ENCODE assay signal across 13 cellular contexts in the genomic region with DNA sequence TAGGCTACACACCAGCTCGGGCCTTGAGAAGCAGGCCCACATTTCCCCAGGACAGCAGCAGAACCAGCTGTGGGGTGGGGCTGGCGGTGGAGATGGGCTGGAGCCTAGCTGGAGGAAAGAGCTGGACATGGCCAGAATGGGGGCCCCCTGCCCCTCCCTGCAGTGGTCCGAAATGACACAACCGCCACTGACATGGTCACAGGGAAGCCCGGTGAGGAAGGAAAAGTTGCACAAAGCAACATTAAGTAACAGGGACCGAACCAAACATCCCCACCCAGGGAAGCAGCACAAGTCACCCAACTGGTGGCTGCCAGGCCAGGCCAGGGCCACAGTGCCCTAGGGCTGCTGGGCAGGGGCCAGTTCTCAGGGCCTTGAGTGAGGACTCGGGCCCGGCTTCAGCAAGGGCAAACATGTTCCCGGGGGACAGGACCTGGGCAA. TPM values are rescaled to one million over a fixed set of nuclear protein-coding genes. Genes with fewer than 3 reads are reported as not detected.
DNase-seq lines count a peak whose midpoint lies in the region; ATAC-seq and TF ChIP-seq lines count a peak whose summit lies in the region.
"Had no signal": no experiment of that assay in that cellular context is flagged by ENCODE, and none has a peak within 500 bp of the region (broad histone marks: within the 10 kb centered on the region; RNA-seq: fewer than 3 reads in every experiment).

No MANE protein-coding gene starts in this region.

- TF ChIP-seq EP300 in esophagus muscularis mucosa (IDR thresholded peaks at IDR 0.05) (no peak), stomach (IDR thresholded peaks at IDR 0.05) (no peak)

- DNase-seq in Panc1 (ENCODE audit: low read depth, low spot score): no peak
- no peak for DNase-seq in esophagus muscularis mucosa (ENCODE audit: extremely low spot score)
- peak; percentile 75 to 92 for DNase-seq in lower leg skin (ENCODE audit: low spot score in 2 of 2)
- no peak for DNase-seq in stomach
- no peak for DNase-seq in A172 (ENCODE audit: low spot score)
- no peak for DNase-seq in AG08395 (ENCODE audit: low spot score)
- no peak for DNase-seq in stimulated activated naive CD8-positive, alpha-beta T cell treated with anti-CD3 and anti-CD28 coated beads, Interleukin-15, Interleukin-2, amounts not matched to agents 100 U/mL and 50 U/mL, for 24 hours
- DNase-seq: activated CD4-positive, alpha-beta T cell treated with anti-CD3 and anti-CD28 coated beads for 36 hours; activated CD8-positive, alpha-beta memory T cell treated with anti-CD3 and anti-CD28 coated beads, Interleukin-2, amount 50 U/mL, for 48 hours; NCI-H1092; stimulated activated naive CD4-positive, alpha-beta T cell had no signal

- H3K36me3 ChIP-seq in Panc1 (ENCODE audit: control insufficient read depth, insufficient read depth, low read length) (peaks cover 60% of the 10 kb centered on the region), esophagus muscularis mucosa (peaks cover 62 to 87% (median 81%) of the 10 kb centered on the region in 4 donors), stomach (peaks cover 72 to 89% (median 83%) of the 10 kb centered on the region in 4 donors)

- H3K27ac ChIP-seq in Panc1 (ENCODE audit: low read length) (peak overlapping the region; percentile 23; the same call in 1 of the 2 replicates), esophagus muscularis mucosa (replicated peaks in 1 of 4) (peak overlapping the region; percentile 36 to 56 (median 46)), stomach (peak overlapping the region in 4 of 5 donors; percentile 17 to 53 (median 44))
- H3K27ac ChIP-seq: cardiac muscle cell had no signal

- TF ChIP-seq CTCF in Panc1 (IDR thresholded peaks at IDR 0.05) (no peak), esophagus muscularis mucosa (IDR thresholded peaks at IDR 0.05) (no peak), lower leg skin (IDR thresholded peaks at IDR 0.05) (no peak), stomach (IDR thresholded peaks at IDR 0.05) (no peak)

- in situ Hi-C loops in Panc1 (cut with HindIII; ENCODE audit: low pct_unique_long_range_greater_than_20kb, low sequenced_read_pairs): no loop called here

- POLR2A ChIA-PET in Panc1 (lab: Charles Lee): no interaction called here

- CTCF ChIA-PET in Panc1 (lab: Charles Lee): no interaction called here

- H3K4me3 ChIP-seq in Panc1 (ENCODE audit: low read depth in 2 of 2, low read length in 2 of 2) (no peak overlapping the region), esophagus muscularis mucosa (no peak overlapping the region), lower leg skin (ENCODE audit: low read depth, poor library complexity, severe bottlenecking) (no peak overlapping the region), stomach (no peak overlapping the region)
- H3K4me3 ChIP-seq: cardiac muscle cell had no signal

- ATAC-seq in Panc1 (no peak), HG03521 (IDR thresholded peaks at IDR 0.05; ENCODE audit: unreplicated experiment) (no peak)
- ATAC-seq in stimulated activated naive CD8-positive, alpha-beta T cell treated with anti-CD3 and anti-CD28 coated beads, Interleukin-15, Interleukin-2, amounts not matched to agents 100 U/mL and 50 U/mL, for 24 hours: no peak
- ATAC-seq: activated CD4-positive, alpha-beta T cell treated with anti-CD3 and anti-CD28 coated beads for 36 hours had no signal

- peaks cover 40% of the 10 kb centered on the region for H3K4me1 ChIP-seq in Panc1 (ENCODE audit: control insufficient read depth, insufficient read depth, low read length)
- H3K4me1 ChIP-seq in esophagus muscularis mucosa: peaks cover 23 to 43% (median 32%) of the 10 kb centered on the region in 4 donors
- peaks cover 0 to 30% (median 8%) of the 10 kb centered on the region in 4 donors for H3K4me1 ChIP-seq in stomach

- intact Hi-C loops in Panc1 (cut with micrococcal nuclease; ENCODE audit: unreplicated experiment): loop anchor here (5.0 to 10.0 kb wide), 3 partner anchors 113 to 503 kb away; partner anchors contain the start of gene SLC29A3
- intact Hi-C loops in esophagus muscularis mucosa (cut with DNase I): loop anchor here (10.0 kb wide), 2 partner anchors 253 to 503 kb away; partner anchors contain the start of gene SLC29A3
- intact Hi-C loops in lower leg skin (cut with DNase I; ENCODE audit: low total_unique reads): no loop called here
- intact Hi-C loops in stomach (cut with DNase I; ENCODE audit: low total_unique reads): no loop called here

- no TSS peak for BruUV-seq in Panc1 (replicated peaks; lab: Mats Ljungman, UMichigan)

- H3K27me3 ChIP-seq in Panc1 (ENCODE audit: control insufficient read depth, insufficient read depth, low read length): no peaks in the 10 kb centered on the region
- H3K27me3 ChIP-seq in esophagus muscularis mucosa: no peaks in the 10 kb centered on the region
- H3K27me3 ChIP-seq in stomach: no peaks in the 10 kb centered on the region
- H3K27me3 ChIP-seq: cardiac muscle cell had no signal

- 58% methylated on average over 9 of the region's 9 CpGs for WGBS in esophagus muscularis mucosa
- WGBS in lower leg skin, 2 donors: 30 to 62% methylated on average over 8 to 9 of the region's 9 CpGs
- 73 to 89% (median 75%) methylated on average over 9 of the region's 9 CpGs for WGBS in stomach, 5 donors

- H3K9me3 ChIP-seq in Panc1 (ENCODE audit: control insufficient read depth, insufficient read depth, low read depth, low read length) (no peaks in the 10 kb centered on the region), esophagus muscularis mucosa (no peaks in the 10 kb centered on the region), stomach (no peaks in the 10 kb centered on the region)

- no peak for TF ChIP-seq POLR2A in esophagus muscularis mucosa (IDR thresholded peaks at IDR 0.05; ENCODE audit: low read depth)
- no peak for TF ChIP-seq POLR2A in lower leg skin (IDR thresholded peaks at IDR 0.05)
- no peak for TF ChIP-seq POLR2A in stomach (IDR thresholded peaks at IDR 0.05)

RNA-seq across cellular contexts. Expression of gene PSAP, which starts 33.2 kb away (rescaled TPM):
- total RNA-seq in Panc1 (2021; ENCODE audit: unreplicated experiment) (3,649 TPM), esophagus muscularis mucosa (100 to 1,000 TPM; 537 to 740 (median 698) TPM), lower leg skin (100 to 1,000 TPM; 425 to 693 (median 495) TPM), stomach (100 to 1,000 TPM; 176 to 709 (median 604) TPM)
- polyA plus RNA-seq in Panc1 (2012; ENCODE audit: insufficient read length): 4,189 TPM
- polyA plus RNA-seq in stomach: 100 to 1,000 TPM; 174 to 311 (median 308) TPM
- 495 and 497 TPM in 2 replicates for total RNA-seq in A172 (2014; rRNA removed; shearing (Covaris generic))

RNA-seq across cellular contexts. Expression of gene VSIR, which starts 44.5 kb away (rescaled TPM):
- 34.9 TPM for total RNA-seq in Panc1 (2021; ENCODE audit: unreplicated experiment)
- polyA plus RNA-seq in Panc1 (2012; ENCODE audit: insufficient read length): 45.4 TPM
- total RNA-seq in esophagus muscularis mucosa: 100 to 1,000 TPM in 2 of 4 donors, 10 to 100 TPM in 2; 37.8 to 118 (median 90.3) TPM
- 10 to 100 TPM; 14.5 to 56.5 (median 23.2) TPM for total RNA-seq in lower leg skin
- 100 to 1,000 TPM in 1 of 5 donors, 10 to 100 TPM in 4; 14.7 to 103 (median 16.5) TPM for total RNA-seq in stomach
- 10 to 100 TPM; 14.2 to 21.7 (median 15.9) TPM for polyA plus RNA-seq in stomach
- 4.9 and 14.4 TPM in 2 replicates for total RNA-seq in A172 (2014; rRNA removed; shearing (Covaris generic))

Comparison
In these comparisons a context has a peak if more than half of its experiments do, and no peak if none do; other contexts are left out.
1. DNase-seq: peak in lower leg skin (2 of 2); none in Panc1 (single experiment), esophagus muscularis mucosa (single experiment), stomach (single experiment), A172 (single experiment), AG08395 (single experiment) and stimulated activated naive CD8-positive, alpha-beta T cell treated with anti-CD3 and anti-CD28 coated beads, Interleukin-15, Interleukin-2, amounts not matched to agents 100 U/mL and 50 U/mL, for 24 hours (single experiment).
2. intact Hi-C loops: an anchor here in Panc1 (5.0 to 10.0 kb wide) and esophagus muscularis mucosa (10.0 kb wide); none called in lower leg skin and stomach.
3. Peak in every context shown above with its lines, with median percentiles within 50 percentile points of each other: H3K27ac ChIP-seq.